ENCODE assay signal across 3 cellular contexts in the genomic region with DNA sequence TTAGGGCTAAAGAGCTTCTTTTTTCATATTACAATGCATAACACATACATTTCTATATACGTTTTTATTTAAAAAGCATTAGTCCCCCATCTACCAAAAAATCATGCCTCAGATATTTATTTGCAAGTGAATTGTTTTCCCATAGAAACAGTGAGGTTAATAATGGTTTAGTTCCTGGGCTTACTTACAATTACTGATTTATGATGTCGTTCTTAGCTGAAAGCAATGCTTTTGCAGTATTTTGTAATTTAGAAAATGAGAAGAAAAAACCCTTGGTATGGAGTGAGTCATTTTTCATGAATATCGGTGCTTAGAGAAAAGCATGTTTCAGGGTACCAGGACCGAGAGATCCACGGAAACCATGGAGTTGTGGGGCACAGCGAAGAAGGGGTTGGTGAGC.
TF ChIP-seq lines count a peak whose summit lies in the region.

No MANE protein-coding gene starts in this region.

TF ChIP-seq in SK-N-SH, 30 proteins besides CTCF, POLR2A, EP300 and RAD21:
- TF ChIP-seq JUND (IDR thresholded peaks at IDR 0.05) (peak; percentile 40; the same call in 1 of the 2 replicates), NRF1 (IDR thresholded peaks at IDR 0.05; ENCODE audit: low read depth, low read length) (no peak), FOSL2 (IDR thresholded peaks at IDR 0.05; ENCODE audit: borderline replicate concordance, low read depth) (peak; percentile 35; the same call in 1 of the 2 replicates), TCF12 (IDR thresholded peaks at IDR 0.05) (peak; percentile 20; the same call in 1 of the 2 replicates), POLR2AphosphoS5 (IDR thresholded peaks at IDR 0.05; ENCODE audit: low read depth, low read length) (no peak), ELF1 (IDR thresholded peaks at IDR 0.05) (no peak), NFIC (IDR thresholded peaks at IDR 0.05; ENCODE audit: borderline replicate concordance) (no peak)
TF ChIP-seq in SK-N-SH: peak in this region for 3.

TF ChIP-seq in SK-N-SH treated with all-trans-retinoic acid at 6 μM for 48 hours, 23 proteins besides CTCF, POLR2A, EP300 and RAD21:
- TF ChIP-seq, protein P1, sequence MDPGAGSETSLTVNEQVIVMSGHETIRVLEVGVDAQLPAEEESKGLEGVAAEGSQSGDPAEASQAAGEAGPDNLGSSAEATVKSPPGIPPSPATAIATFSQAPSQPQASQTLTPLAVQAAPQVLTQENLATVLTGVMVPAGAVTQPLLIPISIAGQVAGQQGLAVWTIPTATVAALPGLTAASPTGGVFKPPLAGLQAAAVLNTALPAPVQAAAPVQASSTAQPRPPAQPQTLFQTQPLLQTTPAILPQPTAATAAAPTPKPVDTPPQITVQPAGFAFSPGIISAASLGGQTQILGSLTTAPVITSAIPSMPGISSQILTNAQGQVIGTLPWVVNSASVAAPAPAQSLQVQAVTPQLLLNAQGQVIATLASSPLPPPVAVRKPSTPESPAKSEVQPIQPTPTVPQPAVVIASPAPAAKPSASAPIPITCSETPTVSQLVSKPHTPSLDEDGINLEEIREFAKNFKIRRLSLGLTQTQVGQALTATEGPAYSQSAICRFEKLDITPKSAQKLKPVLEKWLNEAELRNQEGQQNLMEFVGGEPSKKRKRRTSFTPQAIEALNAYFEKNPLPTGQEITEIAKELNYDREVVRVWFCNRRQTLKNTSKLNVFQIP (CRISPR knock-in tag; IDR thresholded peaks at IDR 0.05; ENCODE audit: borderline replicate concordance, low read depth): no peak
- TF ChIP-seq TOX (CRISPR knock-in tag; IDR thresholded peaks at IDR 0.05; ENCODE audit: borderline replicate concordance): no peak
- TF ChIP-seq, protein P2, sequence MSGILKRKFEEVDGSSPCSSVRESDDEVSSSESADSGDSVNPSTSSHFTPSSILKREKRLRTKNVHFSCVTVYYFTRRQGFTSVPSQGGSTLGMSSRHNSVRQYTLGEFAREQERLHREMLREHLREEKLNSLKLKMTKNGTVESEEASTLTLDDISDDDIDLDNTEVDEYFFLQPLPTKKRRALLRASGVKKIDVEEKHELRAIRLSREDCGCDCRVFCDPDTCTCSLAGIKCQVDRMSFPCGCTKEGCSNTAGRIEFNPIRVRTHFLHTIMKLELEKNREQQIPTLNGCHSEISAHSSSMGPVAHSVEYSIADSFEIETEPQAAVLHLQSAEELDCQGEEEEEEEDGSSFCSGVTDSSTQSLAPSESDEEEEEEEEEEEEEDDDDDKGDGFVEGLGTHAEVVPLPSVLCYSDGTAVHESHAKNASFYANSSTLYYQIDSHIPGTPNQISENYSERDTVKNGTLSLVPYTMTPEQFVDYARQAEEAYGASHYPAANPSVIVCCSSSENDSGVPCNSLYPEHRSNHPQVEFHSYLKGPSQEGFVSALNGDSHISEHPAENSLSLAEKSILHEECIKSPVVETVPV (CRISPR knock-in tag; IDR thresholded peaks at IDR 0.05): no peak
- TF ChIP-seq RARB (CRISPR knock-in tag; IDR thresholded peaks at IDR 0.05): no peak
- TF ChIP-seq BACH2 (CRISPR knock-in tag; IDR thresholded peaks at IDR 0.05; ENCODE audit: borderline replicate concordance): no peak
- no peak for TF ChIP-seq SNAI2 (CRISPR knock-in tag; IDR thresholded peaks at IDR 0.05)
- no peak for TF ChIP-seq ZNF565 (CRISPR knock-in tag; conservative IDR thresholded peaks at IDR 0.05; ENCODE audit: low read depth)
- TF ChIP-seq GLIS3 (CRISPR knock-in tag; IDR thresholded peaks at IDR 0.05): no peak
- TF ChIP-seq ISL1 (CRISPR knock-in tag; IDR thresholded peaks at IDR 0.05): no peak
- TF ChIP-seq CSDC2 (CRISPR knock-in tag; IDR thresholded peaks at IDR 0.05): no peak
- TF ChIP-seq TCF4 (CRISPR knock-in tag; IDR thresholded peaks at IDR 0.05; ENCODE audit: borderline replicate concordance): no peak
- no peak for TF ChIP-seq ZC3H10 (CRISPR knock-in tag; IDR thresholded peaks at IDR 0.05)
- TF ChIP-seq ZNF8 (CRISPR knock-in tag; IDR thresholded peaks at IDR 0.05): no peak
- TF ChIP-seq, protein P3, sequence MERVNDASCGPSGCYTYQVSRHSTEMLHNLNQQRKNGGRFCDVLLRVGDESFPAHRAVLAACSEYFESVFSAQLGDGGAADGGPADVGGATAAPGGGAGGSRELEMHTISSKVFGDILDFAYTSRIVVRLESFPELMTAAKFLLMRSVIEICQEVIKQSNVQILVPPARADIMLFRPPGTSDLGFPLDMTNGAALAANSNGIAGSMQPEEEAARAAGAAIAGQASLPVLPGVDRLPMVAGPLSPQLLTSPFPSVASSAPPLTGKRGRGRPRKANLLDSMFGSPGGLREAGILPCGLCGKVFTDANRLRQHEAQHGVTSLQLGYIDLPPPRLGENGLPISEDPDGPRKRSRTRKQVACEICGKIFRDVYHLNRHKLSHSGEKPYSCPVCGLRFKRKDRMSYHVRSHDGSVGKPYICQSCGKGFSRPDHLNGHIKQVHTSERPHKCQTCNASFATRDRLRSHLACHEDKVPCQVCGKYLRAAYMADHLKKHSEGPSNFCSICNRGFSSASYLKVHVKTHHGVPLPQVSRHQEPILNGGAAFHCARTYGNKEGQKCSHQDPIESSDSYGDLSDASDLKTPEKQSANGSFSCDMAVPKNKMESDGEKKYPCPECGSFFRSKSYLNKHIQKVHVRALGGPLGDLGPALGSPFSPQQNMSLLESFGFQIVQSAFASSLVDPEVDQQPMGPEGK (CRISPR knock-in tag; IDR thresholded peaks at IDR 0.05; ENCODE audit: borderline replicate concordance): no peak
- TF ChIP-seq ZFP30 (CRISPR knock-in tag; IDR thresholded peaks at IDR 0.05): no peak
- no peak for TF ChIP-seq ARNTL (CRISPR knock-in tag; IDR thresholded peaks at IDR 0.05; ENCODE audit: borderline replicate concordance, low read depth)
- TF ChIP-seq, protein P4, sequence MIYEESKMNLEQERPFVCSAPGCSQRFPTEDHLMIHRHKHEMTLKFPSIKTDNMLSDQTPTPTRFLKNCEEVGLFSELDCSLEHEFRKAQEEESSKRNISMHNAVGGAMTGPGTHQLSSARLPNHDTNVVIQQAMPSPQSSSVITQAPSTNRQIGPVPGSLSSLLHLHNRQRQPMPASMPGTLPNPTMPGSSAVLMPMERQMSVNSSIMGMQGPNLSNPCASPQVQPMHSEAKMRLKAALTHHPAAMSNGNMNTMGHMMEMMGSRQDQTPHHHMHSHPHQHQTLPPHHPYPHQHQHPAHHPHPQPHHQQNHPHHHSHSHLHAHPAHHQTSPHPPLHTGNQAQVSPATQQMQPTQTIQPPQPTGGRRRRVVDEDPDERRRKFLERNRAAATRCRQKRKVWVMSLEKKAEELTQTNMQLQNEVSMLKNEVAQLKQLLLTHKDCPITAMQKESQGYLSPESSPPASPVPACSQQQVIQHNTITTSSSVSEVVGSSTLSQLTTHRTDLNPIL (CRISPR knock-in tag; IDR thresholded peaks at IDR 0.05; ENCODE audit: low read depth): no peak
- TF ChIP-seq ESRRG (CRISPR knock-in tag; IDR thresholded peaks at IDR 0.05): no peak
- TF ChIP-seq ZNF70 (CRISPR knock-in tag; IDR thresholded peaks at IDR 0.05): no peak

TF ChIP-seq in IMR-90, 13 proteins besides CTCF, POLR2A, EP300 and RAD21:
- TF ChIP-seq, protein P5, sequence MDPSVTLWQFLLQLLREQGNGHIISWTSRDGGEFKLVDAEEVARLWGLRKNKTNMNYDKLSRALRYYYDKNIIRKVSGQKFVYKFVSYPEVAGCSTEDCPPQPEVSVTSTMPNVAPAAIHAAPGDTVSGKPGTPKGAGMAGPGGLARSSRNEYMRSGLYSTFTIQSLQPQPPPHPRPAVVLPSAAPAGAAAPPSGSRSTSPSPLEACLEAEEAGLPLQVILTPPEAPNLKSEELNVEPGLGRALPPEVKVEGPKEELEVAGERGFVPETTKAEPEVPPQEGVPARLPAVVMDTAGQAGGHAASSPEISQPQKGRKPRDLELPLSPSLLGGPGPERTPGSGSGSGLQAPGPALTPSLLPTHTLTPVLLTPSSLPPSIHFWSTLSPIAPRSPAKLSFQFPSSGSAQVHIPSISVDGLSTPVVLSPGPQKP (IDR thresholded peaks at IDR 0.05; ENCODE audit: borderline replicate concordance, low read depth, low read length): no peak
